ENCODE assay signal across 22 cellular contexts in genomic region chr6:68779366-68779765, GRCh38.
"Had no signal": no experiment of that assay in that cellular context is flagged by ENCODE, and none has a peak within 500 bp of the region (broad histone marks: within the 10 kb centered on the region; RNA-seq: fewer than 3 reads in every experiment).

No MANE protein-coding gene starts in this region.

- ATAC-seq: left colon; naive thymus-derived CD4-positive, alpha-beta T cell; stimulated activated naive CD8-positive, alpha-beta T cell treated with anti-CD3 and anti-CD28 coated beads, Interleukin-15, Interleukin-2, amounts not matched to agents 100 U/mL and 50 U/mL, for 24 hours had no signal

- H3K36me3 ChIP-seq: brain microvascular endothelial cell, neural progenitor cell, right lobe of liver, thyroid gland had no signal

- H3K4me3 Mint-ChIP-seq: activated naive CD8-positive, alpha-beta T cell; mesothelial cell of epicardium; naive thymus-derived CD4-positive, alpha-beta T cell; neural progenitor cell; T-helper 2 cell treated with Interferon-gamma antibody and Interleukin-4, amounts not matched to agents 5 μg/mL and 100 μg/mL, for 36 hours had no signal

- H3K4me1 Mint-ChIP-seq: naive thymus-derived CD4-positive, alpha-beta T cell had no signal

- H3K4me1 ChIP-seq: neural progenitor cell, right lobe of liver, thyroid gland had no signal

- H3K27ac ChIP-seq: brain microvascular endothelial cell, hepatocyte, neural progenitor cell, right lobe of liver, thyroid gland had no signal

- H3K9me3 Mint-ChIP-seq: neural progenitor cell; T-helper 2 cell treated with Interferon-gamma antibody and Interleukin-4, amounts not matched to agents 5 μg/mL and 100 μg/mL, for 36 hours had no signal

- DNase-seq: activated CD4-positive, alpha-beta T cell treated with anti-CD3 and anti-CD28 coated beads, Interleukin-2, amount 50 U/mL, for 4 hours; activated CD4-positive, CD25-positive, alpha-beta regulatory T cell; activated effector memory CD4-positive, alpha-beta T cell treated with Interleukin-2 at 50 U/mL for 16 hours; activated naive CD4-positive, alpha-beta T cell treated with Interleukin-2 at 50 U/mL for 16 hours; activated T-cell treated with anti-CD3 and anti-CD28 coated beads for 4 hours; aorta; dermis blood vessel endothelial cell; effector memory CD4-positive, alpha-beta T cell; left colon; mammary epithelial cell; naive thymus-derived CD4-positive, alpha-beta T cell; right lobe of liver; stimulated activated CD4-positive, alpha-beta T cell treated with anti-CD3 and anti-CD28 coated beads, Interleukin-4, amount 100 ng/mL, for 1 hour; stimulated activated naive CD8-positive, alpha-beta T cell treated with anti-CD3 and anti-CD28 coated beads, Interleukin-15, Interleukin-2, amounts not matched to agents 100 U/mL and 50 U/mL, for 24 hours; T-helper 1 cell; thyroid gland had no signal

- H3K27ac Mint-ChIP-seq: activated naive CD8-positive, alpha-beta T cell; mesothelial cell of epicardium; naive thymus-derived CD4-positive, alpha-beta T cell; neural progenitor cell; T-helper 2 cell treated with Interferon-gamma antibody and Interleukin-4, amounts not matched to agents 5 μg/mL and 100 μg/mL, for 36 hours had no signal

- H3K9me3 ChIP-seq: right lobe of liver, thyroid gland had no signal

- H3K27me3 ChIP-seq: brain microvascular endothelial cell, hepatocyte, neural progenitor cell, right lobe of liver, thyroid gland had no signal

- H3K4me3 ChIP-seq: hepatocyte, neural progenitor cell, right lobe of liver, thyroid gland had no signal

- H3K27me3 Mint-ChIP-seq: activated naive CD8-positive, alpha-beta T cell; naive thymus-derived CD4-positive, alpha-beta T cell had no signal

- H3K36me3 Mint-ChIP-seq: activated naive CD8-positive, alpha-beta T cell; mesothelial cell of epicardium; naive thymus-derived CD4-positive, alpha-beta T cell had no signal
